ENCODE assay signal across 1 cellular context in genomic region chr2:236365258-236366048, GRCh38.
TF ChIP-seq lines count a peak whose summit lies in the region.

No MANE protein-coding gene starts in this region.

TF ChIP-seq in SK-N-SH, 30 proteins besides CTCF, POLR2A, EP300 and RAD21 (continued from another document):
- TF ChIP-seq NFIC (IDR thresholded peaks at IDR 0.05; ENCODE audit: borderline replicate concordance) (no peak), EZH2phosphoT487 (IDR thresholded peaks at IDR 0.05; ENCODE audit: borderline replicate concordance, low read depth) (no peak), MXI1 (IDR thresholded peaks at IDR 0.05; ENCODE audit: low read depth, low read length) (no peak), YY1 (IDR thresholded peaks at IDR 0.05; ENCODE audit: low read depth) (no peak), FOSL2 (IDR thresholded peaks at IDR 0.05; ENCODE audit: borderline replicate concordance, low read depth) (no peak), JUND (IDR thresholded peaks at IDR 0.05) (no peak), MEF2A (IDR thresholded peaks at IDR 0.05; ENCODE audit: borderline replicate concordance, low read depth) (no peak), TCF12 (IDR thresholded peaks at IDR 0.05) (no peak)
- TF ChIP-seq, protein P1, sequence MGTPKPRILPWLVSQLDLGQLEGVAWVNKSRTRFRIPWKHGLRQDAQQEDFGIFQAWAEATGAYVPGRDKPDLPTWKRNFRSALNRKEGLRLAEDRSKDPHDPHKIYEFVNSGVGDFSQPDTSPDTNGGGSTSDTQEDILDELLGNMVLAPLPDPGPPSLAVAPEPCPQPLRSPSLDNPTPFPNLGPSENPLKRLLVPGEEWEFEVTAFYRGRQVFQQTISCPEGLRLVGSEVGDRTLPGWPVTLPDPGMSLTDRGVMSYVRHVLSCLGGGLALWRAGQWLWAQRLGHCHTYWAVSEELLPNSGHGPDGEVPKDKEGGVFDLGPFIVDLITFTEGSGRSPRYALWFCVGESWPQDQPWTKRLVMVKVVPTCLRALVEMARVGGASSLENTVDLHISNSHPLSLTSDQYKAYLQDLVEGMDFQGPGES (IDR thresholded peaks at IDR 0.05; ENCODE audit: low read depth, low read length): no peak
- TF ChIP-seq, protein P2, sequence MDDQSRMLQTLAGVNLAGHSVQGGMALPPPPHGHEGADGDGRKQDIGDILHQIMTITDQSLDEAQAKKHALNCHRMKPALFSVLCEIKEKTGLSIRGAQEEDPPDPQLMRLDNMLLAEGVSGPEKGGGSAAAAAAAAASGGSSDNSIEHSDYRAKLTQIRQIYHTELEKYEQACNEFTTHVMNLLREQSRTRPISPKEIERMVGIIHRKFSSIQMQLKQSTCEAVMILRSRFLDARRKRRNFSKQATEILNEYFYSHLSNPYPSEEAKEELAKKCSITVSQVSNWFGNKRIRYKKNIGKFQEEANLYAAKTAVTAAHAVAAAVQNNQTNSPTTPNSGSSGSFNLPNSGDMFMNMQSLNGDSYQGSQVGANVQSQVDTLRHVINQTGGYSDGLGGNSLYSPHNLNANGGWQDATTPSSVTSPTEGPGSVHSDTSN (IDR thresholded peaks at IDR 0.05): no peak
